In genomic region chr1:234708700-234709395, GRCh38 we compare ENCODE assay signal across 18 cellular contexts.
DNase-seq lines count a peak whose midpoint lies in the region; ATAC-seq and TF ChIP-seq lines count a peak whose summit lies in the region.
"Had no signal": no experiment of that assay in that cellular context is flagged by ENCODE, and none has a peak within 500 bp of the region (broad histone marks: within the 10 kb centered on the region; RNA-seq: fewer than 3 reads in every experiment).

No MANE protein-coding gene starts in this region.

- no peak for DNase-seq in T-helper 2 cell treated with Interferon-gamma antibody and Interleukin-4, amounts not matched to agents 5 μg/mL and 100 μg/mL, for 36 hours (ENCODE audit: low spot score)
- DNase-seq in T-helper 2 cell: no peak
- peak; percentile 21 for DNase-seq in WERI-Rb-1
- DNase-seq in kidney tubule cell (ENCODE audit: low spot score): peak; percentile 85
- DNase-seq in psoas muscle: no peak
- DNase-seq in OCI-M1 (lab: John Stamatoyannopoulos, UW): no peak
- DNase-seq in NCI-H1417 treated with DMSO at 0.1 percent for 48 hours (lab: John Stamatoyannopoulos, UW): no peak
- no peak for DNase-seq in erythroblast (lab: John Stamatoyannopoulos, UW)
- DNase-seq: activated B cell treated with CpG ODN at 0.5 μM for 24 hours; activated gamma-delta T cell; aorta; hypothalamus; MG63; NCI-H1930; stimulated activated CD4-positive, alpha-beta T cell treated with anti-CD3 and anti-CD28 coated beads, Interleukin-4, amount 100 ng/mL, for 24 hours; tibial artery had no signal

- H3K27me3 Mint-ChIP-seq in T-helper 2 cell treated with Interferon-gamma antibody and Interleukin-4, amounts not matched to agents 5 μg/mL and 100 μg/mL, for 36 hours (ENCODE audit: low read depth): no peaks in the 10 kb centered on the region
- H3K27me3 Mint-ChIP-seq: activated B cell treated with CpG ODN at 0.5 μM for 24 hours had no signal

- H3K36me3 ChIP-seq in WERI-Rb-1 (no peaks in the 10 kb centered on the region), psoas muscle (ENCODE audit: insufficient read depth in 1 of 2, low read depth in 1 of 2) (no peaks in the 10 kb centered on the region)
- H3K36me3 ChIP-seq: BLaER1 treated with 17β-estradiol and CSF1 and Interleukin-3, amounts not matched to agents 10 nM and 100 nM; MG63; tibial artery had no signal

- H3K4me1 Mint-ChIP-seq in T-helper 2 cell treated with Interferon-gamma antibody and Interleukin-4, amounts not matched to agents 5 μg/mL and 100 μg/mL, for 36 hours (ENCODE audit: low read depth): peaks cover 17% of the 10 kb centered on the region
- H3K4me1 Mint-ChIP-seq: activated B cell treated with CpG ODN at 0.5 μM for 24 hours had no signal

- TF ChIP-seq CTCF in WERI-Rb-1 (IDR thresholded peaks at IDR 0.05; ENCODE audit: low read depth, low read length) (no peak), psoas muscle (IDR thresholded peaks at IDR 0.05) (no peak)

- H3K4me3 ChIP-seq in WERI-Rb-1 (ENCODE audit: low read depth, low read length) (no peak overlapping the region), psoas muscle (no peak overlapping the region)
- H3K4me3 ChIP-seq: BLaER1 treated with 17β-estradiol and CSF1 and Interleukin-3, amounts not matched to agents 10 nM and 100 nM; coronary artery; MG63; tibial artery had no signal

- ATAC-seq in psoas muscle: peak in 1 of 4 donors; percentile 27

- intact Hi-C loops in psoas muscle (cut with DNase I): no loop called here

- H3K9me3 Mint-ChIP-seq in T-helper 2 cell treated with Interferon-gamma antibody and Interleukin-4, amounts not matched to agents 5 μg/mL and 100 μg/mL, for 36 hours: peaks cover 5% of the 10 kb centered on the region
- H3K9me3 Mint-ChIP-seq: activated B cell treated with CpG ODN at 0.5 μM for 24 hours had no signal

- no peaks in the 10 kb centered on the region for H3K27me3 ChIP-seq in WERI-Rb-1 (ENCODE audit: insufficient read depth, low read depth, severe bottlenecking)
- no peaks in the 10 kb centered on the region for H3K27me3 ChIP-seq in psoas muscle (ENCODE audit: insufficient read depth in 3 of 3, low read length in 2 of 3)
- H3K27me3 ChIP-seq: BLaER1 treated with 17β-estradiol and CSF1 and Interleukin-3, amounts not matched to agents 10 nM and 100 nM; MG63; tibial artery had no signal

- no peaks in the 10 kb centered on the region for H3K36me3 Mint-ChIP-seq in T-helper 2 cell treated with Interferon-gamma antibody and Interleukin-4, amounts not matched to agents 5 μg/mL and 100 μg/mL, for 36 hours (ENCODE audit: low read depth)

- H3K9me3 ChIP-seq in WERI-Rb-1 (ENCODE audit: severe bottlenecking): peaks cover 8% of the 10 kb centered on the region
- H3K9me3 ChIP-seq in psoas muscle: no peaks in the 10 kb centered on the region
- H3K9me3 ChIP-seq: MG63, tibial artery had no signal

- peaks cover 14% of the 10 kb centered on the region for H3K4me1 ChIP-seq in psoas muscle

- no peak for TF ChIP-seq POLR2A in erythroblast (IDR thresholded peaks at IDR 0.05; ENCODE audit: low read length)

- peak overlapping the region; percentile 84 for H3K27ac ChIP-seq in WERI-Rb-1
- H3K27ac ChIP-seq in psoas muscle: peak overlapping the region; percentile 56
- H3K27ac ChIP-seq: coronary artery, tibial artery had no signal

- H3K4me3 Mint-ChIP-seq in T-helper 2 cell treated with Interferon-gamma antibody and Interleukin-4, amounts not matched to agents 5 μg/mL and 100 μg/mL, for 36 hours: no peak overlapping the region
- H3K4me3 Mint-ChIP-seq: activated B cell treated with CpG ODN at 0.5 μM for 24 hours had no signal

- 86 to 92% (median 89%) methylated on average over 9 of the region's 9 CpGs for WGBS in psoas muscle, 3 donors

- H3K27ac Mint-ChIP-seq in T-helper 2 cell treated with Interferon-gamma antibody and Interleukin-4, amounts not matched to agents 5 μg/mL and 100 μg/mL, for 36 hours: peak overlapping the region; percentile 39
- H3K27ac Mint-ChIP-seq: activated B cell treated with CpG ODN at 0.5 μM for 24 hours had no signal

Comparison
In these comparisons a context has a peak if more than half of its experiments do, and no peak if none do; other contexts are left out.
1. DNase-seq: peak in WERI-Rb-1 (single experiment) and kidney tubule cell (single experiment); none in T-helper 2 cell treated with Interferon-gamma antibody and Interleukin-4, amounts not matched to agents 5 μg/mL and 100 μg/mL, for 36 hours (single experiment), T-helper 2 cell (0 of 5), psoas muscle (0 of 2), OCI-M1 (single experiment), NCI-H1417 treated with DMSO at 0.1 percent for 48 hours (single experiment) and erythroblast (0 of 2).